Comparison of ENCODE assay signal across 25 cellular contexts in genomic region chr4:177077095-177077494, GRCh38.
"Had no signal": no experiment of that assay in that cellular context is flagged by ENCODE, and none has a peak within 500 bp of the region (broad histone marks: within the 10 kb centered on the region; RNA-seq: fewer than 3 reads in every experiment).

No MANE protein-coding gene starts in this region.

- H3K4me1 Mint-ChIP-seq: immature natural killer cell; memory B cell; naive B cell; stimulated activated effector memory CD8-positive, alpha-beta T cell treated with anti-CD3 and anti-CD28 coated beads, Interleukin-12 subunit alpha, Interleukin-12 subunit beta, amount 100 ng/mL, for 72 hours had no signal

- FAIRE-seq: endometrium, frontal cortex, keratinocyte, urothelium cell line had no signal

- H3K4me3 Mint-ChIP-seq: effector memory CD8-positive, alpha-beta T cell; immature natural killer cell; memory B cell; naive B cell; natural killer cell treated with Interleukin-12 subunit alpha and Interleukin-12 subunit beta and Interleukin-15 and Interleukin-18, amount 100 ng/mL, for 72 hours; neural progenitor cell; stimulated activated effector memory CD8-positive, alpha-beta T cell treated with anti-CD3 and anti-CD28 coated beads, Interleukin-12 subunit alpha, Interleukin-12 subunit beta, amount 100 ng/mL, for 72 hours had no signal

- DNase-seq: cortex of kidney; effector memory CD8-positive, alpha-beta T cell; erythroblast; esophagus squamous epithelium; hypothalamus; immature natural killer cell; mucosa of descending colon; naive B cell; right cardiac atrium; sigmoid colon; stimulated activated CD4-positive, alpha-beta T cell treated with anti-CD3 and anti-CD28 coated beads, Interleukin-2, amount 100 ng/mL, for 24 hours; stimulated activated CD4-positive, alpha-beta T cell treated with anti-CD3 and anti-CD28 coated beads, Interleukin-4, amount 100 ng/mL, for 24 hours; stimulated activated naive CD4-positive, alpha-beta T cell treated with Interleukin-2 at 50 U/mL for 16 hours; stomach; thyroid gland; upper lobe of left lung had no signal

- H3K9me3 Mint-ChIP-seq: effector memory CD8-positive, alpha-beta T cell; memory B cell; naive B cell; neural progenitor cell; stimulated activated effector memory CD8-positive, alpha-beta T cell treated with anti-CD3 and anti-CD28 coated beads, Interleukin-12 subunit alpha, Interleukin-12 subunit beta, amount 100 ng/mL, for 72 hours had no signal

- H3K36me3 Mint-ChIP-seq: immature natural killer cell; memory B cell; naive B cell; natural killer cell treated with Interleukin-12 subunit alpha and Interleukin-12 subunit beta and Interleukin-15 and Interleukin-18, amount 100 ng/mL, for 72 hours; neural progenitor cell; stimulated activated effector memory CD8-positive, alpha-beta T cell treated with anti-CD3 and anti-CD28 coated beads, Interleukin-12 subunit alpha, Interleukin-12 subunit beta, amount 100 ng/mL, for 72 hours had no signal

- ATAC-seq: effector memory CD8-positive, alpha-beta T cell; left lobe of liver; mucosa of descending colon; natural killer cell treated with Interleukin-12 subunit alpha and Interleukin-12 subunit beta and Interleukin-15 and Interleukin-18, amount 100 ng/mL, for 72 hours; right cardiac atrium; stimulated activated effector memory CD8-positive, alpha-beta T cell treated with anti-CD3 and anti-CD28 coated beads, Interleukin-12 subunit alpha, Interleukin-12 subunit beta, amount 100 ng/mL, for 72 hours had no signal

- H3K27me3 Mint-ChIP-seq: effector memory CD8-positive, alpha-beta T cell; memory B cell; naive B cell; natural killer cell treated with Interleukin-12 subunit alpha and Interleukin-12 subunit beta and Interleukin-15 and Interleukin-18, amount 100 ng/mL, for 72 hours had no signal

- H3K27ac Mint-ChIP-seq: effector memory CD8-positive, alpha-beta T cell; immature natural killer cell; memory B cell; naive B cell; natural killer cell treated with Interleukin-12 subunit alpha and Interleukin-12 subunit beta and Interleukin-15 and Interleukin-18, amount 100 ng/mL, for 72 hours; neural progenitor cell; stimulated activated effector memory CD8-positive, alpha-beta T cell treated with anti-CD3 and anti-CD28 coated beads, Interleukin-12 subunit alpha, Interleukin-12 subunit beta, amount 100 ng/mL, for 72 hours had no signal
